Comparison of ENCODE assay signal across 13 cellular contexts in the genomic region with DNA sequence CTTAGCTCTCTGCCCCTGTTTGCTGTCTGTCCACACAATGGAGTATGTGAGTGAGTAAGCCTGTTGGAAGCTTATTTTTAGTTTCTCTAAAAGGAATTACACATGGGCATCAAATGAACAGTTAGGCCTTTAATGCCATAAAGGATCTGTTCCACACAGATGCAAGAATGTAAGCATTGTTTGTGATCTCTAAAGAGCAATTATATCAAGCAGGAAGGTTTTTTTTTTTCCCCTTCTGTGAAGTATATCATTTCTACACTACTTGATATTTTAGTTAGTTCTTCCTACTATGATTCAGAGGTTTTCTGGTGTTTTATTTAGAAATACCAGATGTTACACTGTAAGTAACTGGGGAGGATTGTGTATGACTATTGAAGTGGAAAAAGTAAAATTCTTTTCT.
DNase-seq lines count a peak whose midpoint lies in the region; ATAC-seq, FAIRE-seq and TF ChIP-seq lines count a peak whose summit lies in the region.
"Had no signal": no experiment of that assay in that cellular context is flagged by ENCODE, and none has a peak within 500 bp of the region (broad histone marks: within the 10 kb centered on the region; RNA-seq: fewer than 3 reads in every experiment).

No MANE protein-coding gene starts in this region.

- no peak overlapping the region for H4K8ac ChIP-seq in mesenchymal stem cell (ENCODE audit: low read length)

- H3K9me3 Mint-ChIP-seq in WTC11 = no peaks in the 10 kb centered on the region

- H3K4me1 Mint-ChIP-seq in WTC11 = no peaks in the 10 kb centered on the region

- no peaks in the 10 kb centered on the region for H3K27me3 Mint-ChIP-seq in WTC11 (ENCODE audit: low read depth)

- DNase-seq in Caki2 (ENCODE audit: low read depth) (peak; percentile 49), mammary epithelial cell (peak; percentile 12), mesenchymal stem cell (peak; percentile 74), WTC11 (ENCODE audit: low spot score) (no peak), mucosa of descending colon (no peak), kidney (no peak), LoVo (ENCODE audit: low spot score) (no peak)
- DNase-seq: Caco-2, esophagus squamous epithelium, NCI-H1092, right cardiac atrium had no signal

- H3K27ac ChIP-seq in mammary epithelial cell (ENCODE audit: insufficient read depth, low read depth, low read length) (no peak overlapping the region), mesenchymal stem cell (ENCODE audit: low read length, poor library complexity, severe bottlenecking) (peak overlapping the region; percentile 82), kidney (ENCODE audit: low read depth in 2 of 2, low read length in 2 of 2) (no peak overlapping the region)

- TF ChIP-seq CTCF in mammary epithelial cell (conservative IDR thresholded peaks at IDR 0.05 in 1 of 2, IDR thresholded peaks at IDR 0.05 in 1 of 2; ENCODE audit: extremely low read depth in 1 of 2, insufficient read depth in 1 of 2, low read depth in 1 of 2, low read length in 2 of 2) = no peak
- TF ChIP-seq CTCF in WTC11 (IDR thresholded peaks at IDR 0.05) = no peak
- TF ChIP-seq CTCF in mucosa of descending colon (IDR thresholded peaks at IDR 0.05) = no peak
- TF ChIP-seq CTCF in kidney (IDR thresholded peaks at IDR 0.05; ENCODE audit: borderline replicate concordance, extremely low read depth, insufficient read depth) = no peak

- no peak overlapping the region for H3K4me3 ChIP-seq in mammary epithelial cell (replicated peaks in 1 of 3; ENCODE audit: insufficient read depth in 1 of 3, low read depth in 2 of 3, low read length in 3 of 3)
- no peak overlapping the region for H3K4me3 ChIP-seq in mesenchymal stem cell (ENCODE audit: insufficient read depth in 1 of 2, low read depth in 1 of 2, low read length in 2 of 2)
- H3K4me3 ChIP-seq in mucosa of descending colon = no peak overlapping the region
- no peak overlapping the region for H3K4me3 ChIP-seq in kidney (ENCODE audit: low read length in 2 of 2)
- H3K4me3 ChIP-seq: esophagus squamous epithelium, lung had no signal

- H3K23ac ChIP-seq in mesenchymal stem cell (ENCODE audit: low read length in 2 of 2) = no peak overlapping the region

- in situ Hi-C loops in Caki2 (cut with HindIII; ENCODE audit: low pct_unique_long_range_greater_than_20kb, low sequenced_read_pairs) = no loop called here
- in situ Hi-C loops in mammary epithelial cell (cut with MboI; ENCODE audit: low sequenced_read_pairs in 2 of 2) = no loop called here

- dilution Hi-C loops in mammary epithelial cell (cut with HindIII; ENCODE audit: low sequenced_read_pairs) = no loop called here

- H3K18ac ChIP-seq in mesenchymal stem cell (ENCODE audit: low read depth in 1 of 2, low read length in 2 of 2) = peak overlapping the region in 1 of 2 experiments; percentile 86

- FAIRE-seq in kidney (lab: Jason Lieb, UNC) = no peak

- H2AK5ac ChIP-seq in mesenchymal stem cell (ENCODE audit: low read length, severe bottlenecking) = no peak overlapping the region

- H3K27me3 ChIP-seq in mammary epithelial cell (ENCODE audit: insufficient read depth, low read length) = no peaks in the 10 kb centered on the region
- no peaks in the 10 kb centered on the region for H3K27me3 ChIP-seq in mesenchymal stem cell (ENCODE audit: control insufficient read depth in 1 of 2, insufficient read depth in 1 of 2, low read length in 2 of 2)
- H3K27me3 ChIP-seq: esophagus squamous epithelium had no signal

- no peaks in the 10 kb centered on the region for H3K79me1 ChIP-seq in mesenchymal stem cell (replicated peaks; ENCODE audit: low read length, poor library complexity, severe bottlenecking)

- H2AFZ ChIP-seq in mammary epithelial cell (ENCODE audit: low read depth, low read length) (no peak overlapping the region), mesenchymal stem cell (ENCODE audit: low read depth, low read length) (no peak overlapping the region)

- H4K91ac ChIP-seq in mesenchymal stem cell (ENCODE audit: low read length) = no peak overlapping the region

- H2BK5ac ChIP-seq in mesenchymal stem cell (ENCODE audit: low read depth, low read length, poor library complexity, severe bottlenecking) = no peak overlapping the region

- BruUV-seq in mammary epithelial cell (replicated peaks; lab: Mats Ljungman, UMichigan) = no TSS peak

- H3K14ac ChIP-seq in mesenchymal stem cell (ENCODE audit: low read length in 2 of 2) = no peak overlapping the region

- H3K79me2 ChIP-seq in mammary epithelial cell (ENCODE audit: insufficient read depth, low read length) = no peaks in the 10 kb centered on the region

- H3K36me3 Mint-ChIP-seq in WTC11 = no peaks in the 10 kb centered on the region

- H3K27ac Mint-ChIP-seq in WTC11 = no peak overlapping the region

- H3K9me3 ChIP-seq in mammary epithelial cell (replicated peaks; ENCODE audit: insufficient read depth, low read length) (no peaks in the 10 kb centered on the region), mesenchymal stem cell (ENCODE audit: control insufficient read depth, low read length) (no peaks in the 10 kb centered on the region), mucosa of descending colon (no peaks in the 10 kb centered on the region), kidney (ENCODE audit: control insufficient read depth in 1 of 2, low read length in 2 of 2) (no peaks in the 10 kb centered on the region)
- H3K9me3 ChIP-seq: Caco-2, esophagus squamous epithelium had no signal

- peak overlapping the region in 1 of 2 experiments; percentile 39 for H2BK12ac ChIP-seq in mesenchymal stem cell (ENCODE audit: low read length in 2 of 2)

- intact Hi-C loops in mammary epithelial cell (cut with micrococcal nuclease) (loop anchor here (10.0 kb wide), 2 partner anchors 594 to 724 kb away; no protein-coding TSS in a partner anchor), mucosa of descending colon (cut with DNase I, micrococcal nuclease) (no loop called here), kidney (cut with DNase I) (no loop called here)

- H3K4me3 Mint-ChIP-seq in WTC11 = no peak overlapping the region

- H3K36me3 ChIP-seq in mammary epithelial cell (ENCODE audit: insufficient read depth, low read length) (no peaks in the 10 kb centered on the region), mesenchymal stem cell (ENCODE audit: control insufficient read depth in 1 of 2, insufficient read depth in 2 of 2, low read depth in 1 of 2, low read length in 2 of 2) (no peaks in the 10 kb centered on the region), mucosa of descending colon (ENCODE audit: low read depth) (no peaks in the 10 kb centered on the region), kidney (ENCODE audit: control insufficient read depth in 1 of 2, insufficient read depth in 2 of 2, low read length in 2 of 2) (no peaks in the 10 kb centered on the region)
- H3K36me3 ChIP-seq: esophagus squamous epithelium had no signal

- ATAC-seq in HG02870 (IDR thresholded peaks at IDR 0.05; ENCODE audit: unreplicated experiment) (peak; percentile 36), WTC11 (no peak), mucosa of descending colon (no peak)
- ATAC-seq: right cardiac atrium had no signal

- H3K4ac ChIP-seq in mesenchymal stem cell (ENCODE audit: low read depth in 1 of 2, low read length in 2 of 2) = no peak overlapping the region

- H2BK120ac ChIP-seq in mesenchymal stem cell (ENCODE audit: low read depth, low read length) = no peak overlapping the region

- no peak overlapping the region for H3K9ac ChIP-seq in mammary epithelial cell (ENCODE audit: insufficient read depth, low read length)
- H3K9ac ChIP-seq in mesenchymal stem cell (ENCODE audit: low read length) = peak overlapping the region; percentile 49
- no peak overlapping the region for H3K9ac ChIP-seq in kidney (ENCODE audit: low read length in 2 of 2)

- CTCF ChIA-PET in mammary epithelial cell (lab: Charles Lee; ENCODE audit: low non-redundant PET) = interaction anchor here (0.7 kb wide), 1 partner anchor 631 kb away, joined by 10 read pairs; no protein-coding TSS in a partner anchor
- CTCF ChIA-PET in WTC11 (lab: Charles Lee) = no interaction called here

- POLR2A ChIA-PET in WTC11 (lab: Charles Lee) = no interaction called here

- no peak overlapping the region for H2BK15ac ChIP-seq in mesenchymal stem cell (ENCODE audit: low read depth, poor library complexity, severe bottlenecking)

- H4K20me1 ChIP-seq in mammary epithelial cell (ENCODE audit: insufficient read depth, low read length) = no peaks in the 10 kb centered on the region

- no peak overlapping the region for H3K4me2 ChIP-seq in mammary epithelial cell (ENCODE audit: insufficient read depth, low read depth, low read length)
- no peak overlapping the region for H3K4me2 ChIP-seq in mesenchymal stem cell (ENCODE audit: low read length, poor library complexity, severe bottlenecking)

- H3K4me1 ChIP-seq in mammary epithelial cell (ENCODE audit: insufficient read depth, low read length) = no peaks in the 10 kb centered on the region
- peaks cover 3% of the 10 kb centered on the region for H3K4me1 ChIP-seq in mesenchymal stem cell (ENCODE audit: control insufficient read depth, insufficient read depth, low read depth, low read length)
- H3K4me1 ChIP-seq in mucosa of descending colon (ENCODE audit: low read depth) = no peaks in the 10 kb centered on the region
- no peaks in the 10 kb centered on the region for H3K4me1 ChIP-seq in kidney (ENCODE audit: control insufficient read depth in 1 of 2, insufficient read depth in 1 of 2, low read depth in 1 of 2, low read length in 2 of 2)
- H3K4me1 ChIP-seq: Caco-2, esophagus squamous epithelium had no signal

TF ChIP-seq in WTC11, 78 proteins besides CTCF, POLR2A, EP300 and RAD21 (continues in another document):
- TF ChIP-seq ZNF263 (CRISPR knock-in tag; IDR thresholded peaks at IDR 0.05; ENCODE audit: low read depth) = no peak
- TF ChIP-seq ESRRA (CRISPR knock-in tag; IDR thresholded peaks at IDR 0.05; ENCODE audit: borderline replicate concordance) = no peak
- no peak for TF ChIP-seq FOXK1 (CRISPR knock-in tag; IDR thresholded peaks at IDR 0.05)
- no peak for TF ChIP-seq NFATC4 (CRISPR knock-in tag; IDR thresholded peaks at IDR 0.05)
- no peak for TF ChIP-seq ZNF232 (CRISPR knock-in tag; IDR thresholded peaks at IDR 0.05)

Comparison
In these comparisons a context has a peak if more than half of its experiments do, and no peak if none do; other contexts are left out.
1. DNase-seq: peak in Caki2 (single experiment), mammary epithelial cell (single experiment) and mesenchymal stem cell (single experiment); none in WTC11 (single experiment), mucosa of descending colon (0 of 3), kidney (single experiment) and LoVo (single experiment).